Comparison of ENCODE assay signal across 22 cellular contexts in the genomic region with DNA sequence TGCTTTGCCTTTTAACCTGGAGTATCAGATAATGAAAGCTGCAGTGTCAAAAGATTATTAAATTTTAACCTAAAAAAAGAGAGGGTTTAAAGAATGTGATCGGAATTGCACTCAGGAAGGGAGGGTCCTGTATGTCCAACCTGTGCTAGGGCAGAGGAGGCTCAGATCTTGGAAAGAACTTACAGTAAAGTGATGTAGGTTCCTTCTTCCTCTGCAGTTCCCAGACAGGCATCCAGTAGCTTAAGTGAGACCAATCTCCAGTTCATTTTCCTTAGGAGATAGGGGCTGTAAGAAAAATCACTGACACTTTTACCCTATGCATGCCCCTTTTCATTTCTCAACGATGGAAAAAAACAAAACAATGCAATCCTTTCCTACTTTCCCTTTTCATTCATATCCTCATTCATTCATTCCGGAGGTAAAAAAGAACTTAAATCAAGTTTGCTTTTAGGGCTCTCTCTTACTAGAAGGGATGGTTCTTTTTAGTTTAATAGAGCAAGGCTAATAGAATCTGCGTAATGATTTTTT.
"Had no signal": no experiment of that assay in that cellular context is flagged by ENCODE, and none has a peak within 500 bp of the region (broad histone marks: within the 10 kb centered on the region; RNA-seq: fewer than 3 reads in every experiment).

No MANE protein-coding gene starts in this region.

- H3K27me3 ChIP-seq: body of pancreas, esophagus muscularis mucosa, gastroesophageal sphincter, heart right ventricle, right lobe of liver, suprapubic skin, transverse colon had no signal

- H3K9me3 ChIP-seq: body of pancreas, esophagus muscularis mucosa, gastroesophageal sphincter, heart right ventricle, mucosa of descending colon, right lobe of liver, suprapubic skin, transverse colon had no signal

- H3K36me3 Mint-ChIP-seq: immature natural killer cell had no signal

- H3K4me3 ChIP-seq: body of pancreas, coronary artery, esophagus muscularis mucosa, gastroesophageal sphincter, heart right ventricle, mucosa of descending colon, right lobe of liver, suprapubic skin, transverse colon had no signal

- H3K9ac ChIP-seq: parathyroid adenoma had no signal

- H3K36me3 ChIP-seq: esophagus muscularis mucosa, gastroesophageal sphincter, heart right ventricle, right lobe of liver, suprapubic skin, transverse colon had no signal

- H3K4me1 ChIP-seq: parathyroid adenoma, right lobe of liver, transverse colon had no signal

- H3K9me3 Mint-ChIP-seq: immature natural killer cell, naive B cell had no signal

- H3K27ac ChIP-seq: body of pancreas, coronary artery, esophagus muscularis mucosa, gastroesophageal sphincter, heart right ventricle, parathyroid adenoma, right lobe of liver, suprapubic skin, transverse colon had no signal

- H3K27me3 Mint-ChIP-seq: naive B cell; stimulated activated naive CD8-positive, alpha-beta T cell treated with anti-CD3 and anti-CD28 coated beads, Interleukin-15, amount 100 ng/mL, for 72 hours had no signal

- ATAC-seq: body of pancreas; gastroesophageal sphincter; heart right ventricle; left ventricle myocardium superior; mucosa of descending colon; stimulated activated naive CD8-positive, alpha-beta T cell treated with anti-CD3 and anti-CD28 coated beads, Interleukin-15, amount 100 ng/mL, for 72 hours had no signal

- DNase-seq: activated naive CD4-positive, alpha-beta T cell; body of pancreas; effector CD4-positive, alpha-beta T cell; heart right ventricle; immature natural killer cell; kidney glomerular epithelial cell; left ventricle myocardium superior; mesenchymal stem cell; mucosa of descending colon; naive B cell; right lobe of liver; small intestine; stimulated activated CD4-positive, alpha-beta T cell treated with anti-CD3 and anti-CD28 coated beads, Interleukin-15, amount 100 ng/mL, for 24 hours; stimulated activated CD4-positive, alpha-beta T cell treated with anti-CD3 and anti-CD28 coated beads, Interleukin-2, amount 100 ng/mL, for 48 hours; stimulated activated naive CD8-positive, alpha-beta T cell treated with anti-CD3 and anti-CD28 coated beads, Interleukin-15, amount 100 ng/mL, for 72 hours; T1000; transverse colon had no signal

- H3K4me3 Mint-ChIP-seq: immature natural killer cell; stimulated activated naive CD8-positive, alpha-beta T cell treated with anti-CD3 and anti-CD28 coated beads, Interleukin-15, amount 100 ng/mL, for 72 hours had no signal
